ENCODE assay signal across 38 cellular contexts in the genomic region with DNA sequence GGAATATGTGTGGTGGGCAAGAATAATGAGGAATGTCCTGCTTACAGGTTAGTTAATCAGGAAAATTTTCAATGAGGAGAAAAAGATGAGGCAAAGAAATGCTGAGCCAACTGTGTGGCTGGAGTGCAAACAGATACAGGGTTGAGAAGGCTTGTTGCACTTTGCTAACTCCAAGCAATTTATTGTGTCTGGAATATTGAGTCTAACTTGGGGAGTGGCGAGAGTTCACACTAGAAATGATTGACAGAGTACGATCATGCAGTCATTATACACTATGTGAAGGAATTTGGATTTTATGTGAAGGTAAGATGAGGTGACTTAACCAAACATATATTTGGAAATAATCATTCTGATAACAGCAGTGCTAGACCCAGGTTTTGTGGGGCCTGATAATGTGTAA.
"Had no signal": no experiment of that assay in that cellular context is flagged by ENCODE, and none has a peak within 500 bp of the region (broad histone marks: within the 10 kb centered on the region; RNA-seq: fewer than 3 reads in every experiment).

No MANE protein-coding gene starts in this region.

- DNase-seq: activated effector memory CD4-positive, alpha-beta T cell treated with anti-CD3 and anti-CD28 coated beads, Interleukin-2, amount 50 U/mL, for 16 hours; activated effector memory CD4-positive, alpha-beta T cell treated with Interleukin-2 at 50 U/mL for 16 hours; activated gamma-delta T cell; activated gamma-delta T cell treated with Interleukin-2 at 50 U/mL for 16 hours; activated naive CD4-positive, alpha-beta T cell; activated naive CD4-positive, alpha-beta T cell treated with anti-CD3 and anti-CD28 coated beads for 36 hours; activated naive CD4-positive, alpha-beta T cell treated with anti-CD3 and anti-CD28 coated beads, Interleukin-2, amount 10 ng/mL, durations not matched to agents 7 days and 5 days; activated naive CD4-positive, alpha-beta T cell treated with anti-CD3 and anti-CD28 coated beads, Interleukin-2, amount 50 U/mL, for 16 hours; activated naive CD4-positive, alpha-beta T cell treated with Interleukin-2 at 50 U/mL for 16 hours; activated naive CD8-positive, alpha-beta T cell treated with anti-CD3 and anti-CD28 coated beads for 36 hours; activated naive CD8-positive, alpha-beta T cell treated with anti-CD3 and anti-CD28 coated beads, Interleukin-2, amount 10 ng/mL, durations not matched to agents 7 days and 5 days; activated naive CD8-positive, alpha-beta T cell treated with anti-CD3 and anti-CD28 coated beads, Interleukin-2, amount 50 U/mL, for 24 hours; activated T-cell treated with anti-CD3 and anti-CD28 coated beads, Interleukin-2, amount 50 U/mL, for 1 hour; activated T-cell treated with anti-CD3 and anti-CD28 coated beads, Interleukin-2, amount 50 U/mL, for 24 hours; activated T-cell treated with anti-CD3 and anti-CD28 coated beads, Interleukin-2, amount 50 U/mL, for 4 hours; activated T-cell treated with anti-CD3 and anti-CD28 coated beads, Interleukin-2, amount 50 U/mL, for 48 hours; activated T-cell treated with anti-CD3 and anti-CD28 coated beads, Interleukin-2, amount 50 U/mL, for 72 hours; adrenal gland; amniotic stem cell; amygdala; anterior cingulate cortex; aorta; body of pancreas; brain microvascular endothelial cell; caudate nucleus; central memory CD4-positive, alpha-beta T cell; cerebellar nuclear complex had no signal

- ATAC-seq: activated naive CD4-positive, alpha-beta T cell treated with anti-CD3 and anti-CD28 coated beads, Interleukin-2, amount 50 U/mL, for 72 hours; activated naive CD8-positive, alpha-beta T cell treated with anti-CD3 and anti-CD28 coated beads, Interleukin-2, amount 50 U/mL, for 24 hours; activated T-cell treated with anti-CD3 and anti-CD28 coated beads, Interleukin-2, amount 50 U/mL, for 4 hours; activated T-cell treated with anti-CD3 and anti-CD28 coated beads, Interleukin-2, amount 50 U/mL, for 72 hours; activated T-helper 17 cell treated with anti-CD3 and anti-CD28 coated beads, Interleukin-2, amount 50 U/mL, for 72 hours; body of pancreas had no signal

- H3K9me3 ChIP-seq: adrenal gland, ascending aorta, body of pancreas, breast epithelium had no signal

- H3K4me3 ChIP-seq: adrenal gland, ascending aorta, body of pancreas, breast epithelium, cardiac muscle cell had no signal

- H3K27me3 ChIP-seq: adrenal gland, ascending aorta, body of pancreas, brain microvascular endothelial cell, breast epithelium, cardiac muscle cell had no signal

- H3K4me1 Mint-ChIP-seq: activated naive CD4-positive, alpha-beta T cell treated with anti-CD3 and anti-CD28 coated beads, Interleukin-2, amount 10 ng/mL, durations not matched to agents 7 days and 5 days; activated naive CD4-positive, alpha-beta T cell treated with anti-CD3 and anti-CD28 coated beads, Interleukin-2, amount 50 U/mL, for 24 hours; activated naive CD8-positive, alpha-beta T cell treated with anti-CD3 and anti-CD28 coated beads for 36 hours; activated naive CD8-positive, alpha-beta T cell treated with anti-CD3 and anti-CD28 coated beads, Interleukin-2, amount 10 ng/mL, durations not matched to agents 7 days and 5 days; activated naive CD8-positive, alpha-beta T cell treated with anti-CD3 and anti-CD28 coated beads, Interleukin-2, amount 50 U/mL, for 24 hours; activated T-helper 17 cell treated with anti-CD3 and anti-CD28 coated beads, Interleukin-2, amount 50 U/mL, for 72 hours; brain; central memory CD8-positive, alpha-beta T cell had no signal

- H3K27ac Mint-ChIP-seq: activated naive CD4-positive, alpha-beta T cell treated with anti-CD3 and anti-CD28 coated beads for 36 hours; activated naive CD4-positive, alpha-beta T cell treated with anti-CD3 and anti-CD28 coated beads, Interleukin-2, amount 10 ng/mL, durations not matched to agents 7 days and 5 days; activated naive CD4-positive, alpha-beta T cell treated with anti-CD3 and anti-CD28 coated beads, Interleukin-2, amount 50 U/mL, for 24 hours; activated naive CD4-positive, alpha-beta T cell treated with anti-CD3 and anti-CD28 coated beads, Interleukin-2, amount 50 U/mL, for 72 hours; activated naive CD8-positive, alpha-beta T cell; activated naive CD8-positive, alpha-beta T cell treated with anti-CD3 and anti-CD28 coated beads for 36 hours; activated naive CD8-positive, alpha-beta T cell treated with anti-CD3 and anti-CD28 coated beads, Interleukin-2, amount 10 ng/mL, durations not matched to agents 7 days and 5 days; activated naive CD8-positive, alpha-beta T cell treated with anti-CD3 and anti-CD28 coated beads, Interleukin-2, amount 50 U/mL, for 24 hours; activated T-cell treated with anti-CD3 and anti-CD28 coated beads, Interleukin-2, amount 50 U/mL, for 24 hours; activated T-cell treated with anti-CD3 and anti-CD28 coated beads, Interleukin-2, amount 50 U/mL, for 72 hours; activated T-helper 1 cell treated with anti-CD3 and anti-CD28 coated beads, Interleukin-12 subunit alpha, Interleukin-12 subunit beta, Interleukin-2, Interleukin-4 antibody, amounts not matched to agents 30 ng/mL and 10 ng/mL and 1 ng/mL, durations not matched to agents 14 hours and 24 hours and 36 hours; activated T-helper 17 cell treated with anti-CD3 and anti-CD28 coated beads, Interleukin-2, amount 50 U/mL, for 72 hours; activated T-helper 2 cell treated with anti-CD3 and anti-CD28 coated beads, Interferon-gamma antibody, Interleukin-2, Interleukin-4, amounts not matched to agents 10 μg/mL and 5 μg/mL and 100 μg/mL, durations not matched to agents 14 hours and 24 hours and 36 hours; brain had no signal

- H3K36me3 Mint-ChIP-seq: activated naive CD4-positive, alpha-beta T cell treated with anti-CD3 and anti-CD28 coated beads, Interleukin-2, amount 10 ng/mL, durations not matched to agents 7 days and 5 days; activated naive CD4-positive, alpha-beta T cell treated with anti-CD3 and anti-CD28 coated beads, Interleukin-2, amount 50 U/mL, for 24 hours; activated naive CD4-positive, alpha-beta T cell treated with anti-CD3 and anti-CD28 coated beads, Interleukin-2, amount 50 U/mL, for 72 hours; activated naive CD8-positive, alpha-beta T cell; activated naive CD8-positive, alpha-beta T cell treated with anti-CD3 and anti-CD28 coated beads for 36 hours; activated naive CD8-positive, alpha-beta T cell treated with anti-CD3 and anti-CD28 coated beads, Interleukin-2, amount 10 ng/mL, durations not matched to agents 7 days and 5 days; brain had no signal

- H3K36me3 ChIP-seq: adrenal gland, ascending aorta, brain microvascular endothelial cell, breast epithelium, cardiac muscle cell had no signal

- H3K4me3 Mint-ChIP-seq: activated naive CD4-positive, alpha-beta T cell treated with anti-CD3 and anti-CD28 coated beads for 36 hours; activated naive CD4-positive, alpha-beta T cell treated with anti-CD3 and anti-CD28 coated beads, Interleukin-2, amount 10 ng/mL, durations not matched to agents 7 days and 5 days; activated naive CD4-positive, alpha-beta T cell treated with anti-CD3 and anti-CD28 coated beads, Interleukin-2, amount 50 U/mL, for 24 hours; activated naive CD8-positive, alpha-beta T cell; activated naive CD8-positive, alpha-beta T cell treated with anti-CD3 and anti-CD28 coated beads for 36 hours; activated naive CD8-positive, alpha-beta T cell treated with anti-CD3 and anti-CD28 coated beads, Interleukin-2, amount 10 ng/mL, durations not matched to agents 7 days and 5 days; activated naive CD8-positive, alpha-beta T cell treated with anti-CD3 and anti-CD28 coated beads, Interleukin-2, amount 50 U/mL, for 24 hours; activated T-cell treated with anti-CD3 and anti-CD28 coated beads, Interleukin-2, amount 50 U/mL, for 24 hours; activated T-cell treated with anti-CD3 and anti-CD28 coated beads, Interleukin-2, amount 50 U/mL, for 4 hours; activated T-cell treated with anti-CD3 and anti-CD28 coated beads, Interleukin-2, amount 50 U/mL, for 72 hours; activated T-helper 1 cell treated with anti-CD3 and anti-CD28 coated beads, Interleukin-12 subunit alpha, Interleukin-12 subunit beta, Interleukin-2, Interleukin-4 antibody, amounts not matched to agents 30 ng/mL and 10 ng/mL and 1 ng/mL, durations not matched to agents 14 hours and 24 hours and 36 hours; activated T-helper 17 cell treated with anti-CD3 and anti-CD28 coated beads, Interleukin-2, amount 50 U/mL, for 72 hours; brain; central memory CD8-positive, alpha-beta T cell had no signal

- H3K9me3 Mint-ChIP-seq: activated naive CD8-positive, alpha-beta T cell treated with anti-CD3 and anti-CD28 coated beads, Interleukin-2, amount 10 ng/mL, durations not matched to agents 7 days and 5 days; activated naive CD8-positive, alpha-beta T cell treated with anti-CD3 and anti-CD28 coated beads, Interleukin-2, amount 50 U/mL, for 24 hours; activated T-cell treated with anti-CD3 and anti-CD28 coated beads, Interleukin-2, amount 50 U/mL, for 24 hours; activated T-cell treated with anti-CD3 and anti-CD28 coated beads, Interleukin-2, amount 50 U/mL, for 4 hours; activated T-helper 1 cell treated with anti-CD3 and anti-CD28 coated beads, Interleukin-12 subunit alpha, Interleukin-12 subunit beta, Interleukin-2, Interleukin-4 antibody, amounts not matched to agents 30 ng/mL and 10 ng/mL and 1 ng/mL, durations not matched to agents 14 hours and 24 hours and 36 hours; activated T-helper 2 cell treated with anti-CD3 and anti-CD28 coated beads, Interferon-gamma antibody, Interleukin-2, Interleukin-4, amounts not matched to agents 10 μg/mL and 5 μg/mL and 100 μg/mL, durations not matched to agents 14 hours and 24 hours and 36 hours had no signal

- H3K4me1 ChIP-seq: adrenal gland, ascending aorta, breast epithelium had no signal

- H3K27ac ChIP-seq: adrenal gland, ascending aorta, body of pancreas, brain microvascular endothelial cell, breast epithelium, cardiac muscle cell had no signal

- H3K27me3 Mint-ChIP-seq: activated naive CD4-positive, alpha-beta T cell treated with anti-CD3 and anti-CD28 coated beads, Interleukin-2, amount 10 ng/mL, durations not matched to agents 7 days and 5 days had no signal
